ENCODE assay signal across 1 cellular context in the genomic region with DNA sequence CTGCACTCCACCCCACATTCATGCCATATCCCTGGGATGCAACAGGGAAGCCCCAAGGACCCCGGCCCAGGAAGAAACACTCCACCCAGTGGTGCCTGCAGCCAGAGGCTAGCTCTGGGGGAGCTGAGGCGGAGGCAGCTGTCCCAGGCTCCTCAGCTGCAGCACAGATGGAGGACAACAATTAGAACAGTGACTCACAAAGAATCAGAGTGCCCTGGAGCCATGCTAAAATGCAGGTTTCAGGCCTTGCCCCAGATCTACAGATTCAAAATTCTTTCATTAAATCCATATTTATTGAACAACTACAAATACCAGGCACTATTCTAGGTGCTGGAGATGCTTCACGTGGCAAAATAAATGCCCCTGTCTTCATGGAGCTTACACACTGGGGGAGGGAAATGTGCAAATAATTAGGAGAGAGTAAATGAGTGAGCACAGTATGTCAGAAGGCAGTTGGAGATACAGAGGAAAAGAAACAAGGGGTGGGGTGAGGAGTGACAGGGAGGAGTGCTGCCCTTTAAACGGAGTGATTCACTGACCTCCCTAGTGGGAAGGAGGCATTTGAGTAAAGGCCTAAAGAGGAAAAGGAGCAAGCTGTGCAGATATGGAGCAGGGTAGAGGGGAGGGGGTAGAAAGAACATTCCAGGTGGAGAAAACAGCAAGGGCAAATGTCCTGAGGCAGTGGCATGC.
TF ChIP-seq lines count a peak whose summit lies in the region.

No MANE protein-coding gene starts in this region.

TF ChIP-seq in IMR-90, 13 proteins besides CTCF, POLR2A, EP300 and RAD21:
- TF ChIP-seq RFX5 (IDR thresholded peaks at IDR 0.05; ENCODE audit: low read depth, low read length), result no peak
- no peak for TF ChIP-seq FOS (IDR thresholded peaks at IDR 0.05; ENCODE audit: low read depth, low read length)
- TF ChIP-seq, protein P1, sequence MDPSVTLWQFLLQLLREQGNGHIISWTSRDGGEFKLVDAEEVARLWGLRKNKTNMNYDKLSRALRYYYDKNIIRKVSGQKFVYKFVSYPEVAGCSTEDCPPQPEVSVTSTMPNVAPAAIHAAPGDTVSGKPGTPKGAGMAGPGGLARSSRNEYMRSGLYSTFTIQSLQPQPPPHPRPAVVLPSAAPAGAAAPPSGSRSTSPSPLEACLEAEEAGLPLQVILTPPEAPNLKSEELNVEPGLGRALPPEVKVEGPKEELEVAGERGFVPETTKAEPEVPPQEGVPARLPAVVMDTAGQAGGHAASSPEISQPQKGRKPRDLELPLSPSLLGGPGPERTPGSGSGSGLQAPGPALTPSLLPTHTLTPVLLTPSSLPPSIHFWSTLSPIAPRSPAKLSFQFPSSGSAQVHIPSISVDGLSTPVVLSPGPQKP (IDR thresholded peaks at IDR 0.05; ENCODE audit: borderline replicate concordance, low read depth, low read length), result no peak
- no peak for TF ChIP-seq NFE2L2 (IDR thresholded peaks at IDR 0.05; ENCODE audit: low read depth, low read length)
- TF ChIP-seq MAFK (IDR thresholded peaks at IDR 0.05; ENCODE audit: low read depth, low read length), result no peak
- TF ChIP-seq MAZ (IDR thresholded peaks at IDR 0.05; ENCODE audit: borderline replicate concordance, low read depth, low read length), result no peak
- TF ChIP-seq, protein P2, sequence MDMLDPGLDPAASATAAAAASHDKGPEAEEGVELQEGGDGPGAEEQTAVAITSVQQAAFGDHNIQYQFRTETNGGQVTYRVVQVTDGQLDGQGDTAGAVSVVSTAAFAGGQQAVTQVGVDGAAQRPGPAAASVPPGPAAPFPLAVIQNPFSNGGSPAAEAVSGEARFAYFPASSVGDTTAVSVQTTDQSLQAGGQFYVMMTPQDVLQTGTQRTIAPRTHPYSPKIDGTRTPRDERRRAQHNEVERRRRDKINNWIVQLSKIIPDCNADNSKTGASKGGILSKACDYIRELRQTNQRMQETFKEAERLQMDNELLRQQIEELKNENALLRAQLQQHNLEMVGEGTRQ (IDR thresholded peaks at IDR 0.05; ENCODE audit: low read depth, low read length), result no peak
- no peak for TF ChIP-seq SMC3 (IDR thresholded peaks at IDR 0.05; ENCODE audit: low read depth, low read length)
- no peak for TF ChIP-seq CHD1 (IDR thresholded peaks at IDR 0.05; ENCODE audit: low read depth, low read length)
- TF ChIP-seq BHLHE40 (IDR thresholded peaks at IDR 0.05; ENCODE audit: low read depth, low read length), result no peak
- no peak for TF ChIP-seq RCOR1 (IDR thresholded peaks at IDR 0.05; ENCODE audit: insufficient replicate concordance, low read length)
- no peak for TF ChIP-seq CEBPB (IDR thresholded peaks at IDR 0.05; ENCODE audit: low read depth, low read length)
- TF ChIP-seq MXI1 (IDR thresholded peaks at IDR 0.05; ENCODE audit: borderline replicate concordance, low read depth, low read length), result no peak
TF ChIP-seq in IMR-90: peak in this region for 0.
